Comparison of ENCODE assay signal across 9 cellular contexts in the genomic region with DNA sequence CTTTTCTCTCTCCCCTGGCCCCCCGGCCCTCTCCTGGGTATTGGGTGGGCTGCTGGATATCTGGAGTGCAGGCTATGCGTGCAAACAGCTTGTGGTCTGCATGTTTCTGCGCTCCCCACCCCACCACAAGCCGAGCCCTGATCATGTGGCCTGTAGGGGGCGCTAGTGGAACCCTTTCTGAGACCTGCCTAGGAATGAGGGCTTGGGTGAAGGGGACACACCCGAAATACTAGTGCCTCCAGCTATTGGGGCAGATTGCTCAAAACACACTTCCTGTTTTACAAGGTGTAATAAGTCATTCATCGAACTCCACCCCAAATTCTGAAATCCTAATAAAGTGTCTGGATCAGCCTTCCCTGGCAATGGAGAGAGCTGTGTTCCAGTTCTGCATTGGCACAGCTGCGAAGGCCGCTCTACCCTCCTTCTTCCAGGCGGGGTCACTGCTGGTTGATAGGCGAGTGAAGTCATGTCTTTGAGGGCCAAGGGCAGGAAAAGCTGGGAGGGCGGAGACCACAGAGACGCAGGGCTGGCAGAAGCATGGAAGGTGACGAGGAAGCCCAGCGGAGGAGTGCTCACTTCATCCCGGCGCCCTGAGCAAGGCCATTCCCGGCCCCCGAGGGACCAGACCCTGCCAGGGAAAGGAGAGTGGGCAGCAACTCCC. TPM values are rescaled to one million over a fixed set of nuclear protein-coding genes. Genes with fewer than 3 reads are reported as not detected.
DNase-seq lines count a peak whose midpoint lies in the region; ATAC-seq and TF ChIP-seq lines count a peak whose summit lies in the region.
"Had no signal": no experiment of that assay in that cellular context is flagged by ENCODE, and none has a peak within 500 bp of the region (broad histone marks: within the 10 kb centered on the region; RNA-seq: fewer than 3 reads in every experiment).

No MANE protein-coding gene starts in this region.

- DNase-seq in activated CD4-positive, alpha-beta T cell treated with anti-CD3 and anti-CD28 coated beads for 36 hours = peak; percentile 75
- DNase-seq in activated CD4-positive, alpha-beta T cell treated with anti-CD3 and anti-CD28 coated beads for 1 hour = no peak
- DNase-seq in foreskin keratinocyte (peak; percentile 51 to 89), 8988T (no peak), COR-L47 (lab: John Stamatoyannopoulos, UW) (no peak)
- DNase-seq in stimulated activated CD8-positive, alpha-beta memory T cell treated with anti-CD3 and anti-CD28 coated beads, Interleukin-4, amount 100 ng/mL, for 48 hours = peak; percentile 82
- DNase-seq: activated B cell treated with CpG ODN at 0.5 μM for 24 hours had no signal

- intact Hi-C loops in activated CD4-positive, alpha-beta T cell treated with anti-CD3 and anti-CD28 coated beads for 36 hours (cut with DNase I, micrococcal nuclease) = no loop called here

- TF ChIP-seq CTCF in VCaP (conservative IDR thresholded peaks at IDR 0.05) (peak; percentile 51), foreskin keratinocyte (conservative IDR thresholded peaks at IDR 0.05) (peak; percentile 70)

- POLR2A ChIA-PET in activated CD4-positive, alpha-beta T cell treated with anti-CD3 and anti-CD28 coated beads for 36 hours (lab: Charles Lee) = no interaction called here

- peaks cover 7% of the 10 kb centered on the region for H3K4me1 ChIP-seq in foreskin keratinocyte

- H3K9me3 Mint-ChIP-seq in activated CD4-positive, alpha-beta T cell treated with anti-CD3 and anti-CD28 coated beads for 36 hours (ENCODE audit: low read depth) = no peaks in the 10 kb centered on the region
- H3K9me3 Mint-ChIP-seq: activated B cell treated with CpG ODN at 0.5 μM for 24 hours had no signal

- peak; percentile 66 for ATAC-seq in activated CD4-positive, alpha-beta T cell treated with anti-CD3 and anti-CD28 coated beads for 36 hours
- ATAC-seq in foreskin keratinocyte (peak; percentile 73), HG03342 (IDR thresholded peaks at IDR 0.05; ENCODE audit: unreplicated experiment) (no peak)

- H3K27me3 Mint-ChIP-seq in activated CD4-positive, alpha-beta T cell treated with anti-CD3 and anti-CD28 coated beads for 36 hours = no peaks in the 10 kb centered on the region
- H3K27me3 Mint-ChIP-seq: activated B cell treated with CpG ODN at 0.5 μM for 24 hours had no signal

- H3K27me3 ChIP-seq in foreskin keratinocyte = no peaks in the 10 kb centered on the region

- H3K36me3 Mint-ChIP-seq in activated CD4-positive, alpha-beta T cell treated with anti-CD3 and anti-CD28 coated beads for 36 hours (ENCODE audit: low read depth) = no peaks in the 10 kb centered on the region

- CTCF ChIA-PET in activated CD4-positive, alpha-beta T cell treated with anti-CD3 and anti-CD28 coated beads for 36 hours (lab: Charles Lee) = interaction anchor here (0.7 to 14.4 kb wide), 16 partner anchors 8 to 80 kb away, joined by 3 to 321 read pairs (median 4); a partner anchor contains a TSS

- no peak overlapping the region for H3K4me3 Mint-ChIP-seq in activated CD4-positive, alpha-beta T cell treated with anti-CD3 and anti-CD28 coated beads for 36 hours
- H3K4me3 Mint-ChIP-seq: activated B cell treated with CpG ODN at 0.5 μM for 24 hours had no signal

- H3K4me1 Mint-ChIP-seq in activated CD4-positive, alpha-beta T cell treated with anti-CD3 and anti-CD28 coated beads for 36 hours = no peaks in the 10 kb centered on the region
- H3K4me1 Mint-ChIP-seq: activated B cell treated with CpG ODN at 0.5 μM for 24 hours had no signal

- H3K27ac ChIP-seq in VCaP (no peak overlapping the region), foreskin keratinocyte (no peak overlapping the region)

- H3K27ac Mint-ChIP-seq in activated CD4-positive, alpha-beta T cell treated with anti-CD3 and anti-CD28 coated beads for 36 hours = no peak overlapping the region
- H3K27ac Mint-ChIP-seq: activated B cell treated with CpG ODN at 0.5 μM for 24 hours had no signal

RNA-seq across cellular contexts. Expression of a gene that starts 19.8 kb away (rescaled TPM):
- under 1 TPM; 0.23 to 0.39 TPM for total RNA-seq in activated CD4-positive, alpha-beta T cell treated with anti-CD3 and anti-CD28 coated beads for 36 hours
- 0.17 and 0.28 TPM in 2 replicates for total RNA-seq in foreskin keratinocyte
- polyA plus RNA-seq in foreskin keratinocyte = 0.04 and 0.29 TPM in 2 replicates
- total RNA-seq: activated B cell treated with CpG ODN at 0.5 μM for 24 hours had no signal

RNA-seq across cellular contexts. Expression of a gene that starts 28.5 kb away (rescaled TPM):
- total RNA-seq in activated CD4-positive, alpha-beta T cell treated with anti-CD3 and anti-CD28 coated beads for 36 hours = 10 to 100 TPM; 59.0 to 60.7 TPM
- total RNA-seq in foreskin keratinocyte = 80.1 and 91.4 TPM in 2 replicates
- polyA plus RNA-seq in foreskin keratinocyte = 77.6 and 85.0 TPM in 2 replicates

RNA-seq across cellular contexts. Expression of a gene that starts 37.6 kb away (rescaled TPM):
- total RNA-seq in activated CD4-positive, alpha-beta T cell treated with anti-CD3 and anti-CD28 coated beads for 36 hours = 10 to 100 TPM; 55.0 to 55.2 TPM
- total RNA-seq in foreskin keratinocyte = 30.8 and 44.4 TPM in 2 replicates
- 21.7 and 25.7 TPM in 2 replicates for polyA plus RNA-seq in foreskin keratinocyte

Comparison
In these comparisons a context has a peak if more than half of its experiments do, and no peak if none do; other contexts are left out.
1. DNase-seq: peak in activated CD4-positive, alpha-beta T cell treated with anti-CD3 and anti-CD28 coated beads for 36 hours (single experiment), foreskin keratinocyte (2 of 2) and stimulated activated CD8-positive, alpha-beta memory T cell treated with anti-CD3 and anti-CD28 coated beads, Interleukin-4, amount 100 ng/mL, for 48 hours (single experiment); none in activated CD4-positive, alpha-beta T cell treated with anti-CD3 and anti-CD28 coated beads for 1 hour (single experiment), 8988T (single experiment) and COR-L47 (single experiment).